In the genomic region with DNA sequence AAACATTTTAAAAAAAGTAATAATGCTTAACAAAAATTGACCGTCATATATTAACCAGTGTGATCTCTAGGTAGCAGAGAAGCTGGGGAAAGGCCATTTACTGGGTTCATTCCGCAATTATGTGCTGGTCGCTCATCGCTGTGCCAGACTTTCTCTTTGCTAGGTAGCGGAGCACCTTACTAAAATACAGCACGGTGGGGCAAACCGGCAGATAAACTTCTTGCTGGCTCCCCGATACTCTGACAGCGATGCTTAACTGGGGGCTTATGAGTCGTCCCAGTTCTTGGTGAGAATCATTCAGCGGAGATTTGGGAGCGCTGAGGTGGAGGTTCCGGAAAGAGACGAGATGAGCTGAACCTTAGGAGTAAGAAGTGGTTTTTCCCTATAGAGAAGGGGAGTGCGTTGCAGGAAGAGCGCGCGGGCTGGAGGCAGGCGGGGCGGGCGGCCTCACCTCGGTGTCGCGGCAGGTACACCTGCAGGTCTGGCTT, we compare ENCODE assay signal across 8 cellular contexts. TPM values are rescaled to one million over a fixed set of nuclear protein-coding genes. Genes with fewer than 3 reads are reported as not detected.
DNase-seq lines count a peak whose midpoint lies in the region; ATAC-seq, FAIRE-seq and TF ChIP-seq lines count a peak whose summit lies in the region.

No MANE protein-coding gene starts in this region.

- 2 to 3% methylated on average over 23 to 24 of the region's 24 CpGs for WGBS in pancreas, 2 donors

- no peaks in the 10 kb centered on the region for H3K27me3 ChIP-seq in NT2/D1 (ENCODE audit: insufficient read depth, insufficient read length)
- no peaks in the 10 kb centered on the region for H3K27me3 ChIP-seq in pancreas

- DNase-seq in NT2/D1 (ENCODE audit: low read depth, low spot score) (no peak), epithelial cell of esophagus (ENCODE audit: low read depth) (no peak), pancreas (no peak), AG08395 (ENCODE audit: low spot score) (no peak), AG20443 (ENCODE audit: low spot score) (no peak)
- no peak for DNase-seq in activated CD8-positive, alpha-beta memory T cell treated with anti-CD3 and anti-CD28 coated beads for 24 hours

- TF ChIP-seq CTCF in epithelial cell of esophagus (IDR thresholded peaks at IDR 0.05; ENCODE audit: insufficient read depth, low read depth, low read length, missing control alignments) (no peak), pancreas (IDR thresholded peaks at IDR 0.05) (no peak)

- ATAC-seq in GM18909 (IDR thresholded peaks at IDR 0.05; ENCODE audit: poor library complexity, unreplicated experiment) (peak; percentile 20), pancreas (peak in 2 of 4 donors; percentile 36 to 45), GM18502 (IDR thresholded peaks at IDR 0.05; ENCODE audit: poor library complexity, unreplicated experiment) (no peak)

- H3K36me3 ChIP-seq in NT2/D1 (ENCODE audit: insufficient read depth, insufficient read length, low read length) (peaks cover 35% of the 10 kb centered on the region), pancreas (no peaks in the 10 kb centered on the region)

- H3K9me3 ChIP-seq in NT2/D1 (ENCODE audit: insufficient read depth, low read length) (no peaks in the 10 kb centered on the region), pancreas (no peaks in the 10 kb centered on the region)

- H3K4me3 ChIP-seq in NT2/D1 (ENCODE audit: insufficient read length, low read depth) (peak overlapping the region; percentile 78), epithelial cell of esophagus (ENCODE audit: low read length) (peak overlapping the region; percentile 74), pancreas (peak overlapping the region; percentile 57 to 91 (median 72))

- H3K4me1 ChIP-seq in NT2/D1 (ENCODE audit: insufficient read depth, insufficient read length) (no peaks in the 10 kb centered on the region), pancreas (peaks cover 0 to 17% (median 0%) of the 10 kb centered on the region in 3 donors)

- FAIRE-seq in pancreas (lab: Jason Lieb, UNC) = no peak

- peak overlapping the region; percentile 51 to 78 (median 64) for H3K27ac ChIP-seq in pancreas

- intact Hi-C loops in pancreas (cut with DNase I) = no loop called here

- H3K9ac ChIP-seq in NT2/D1 (ENCODE audit: insufficient read length, low read depth) = peak overlapping the region; percentile 81

RNA-seq across cellular contexts. Expression of a gene that starts 0.6 kb away (rescaled TPM):
- total RNA-seq in pancreas = 10 to 100 TPM; 12.3 to 27.0 (median 14.0) TPM
- polyA plus RNA-seq in pancreas = 10 to 100 TPM; 18.8 to 33.1 TPM

RNA-seq across cellular contexts. Expression of a gene that starts 4.7 kb away (rescaled TPM):
- 10 to 100 TPM; 14.5 to 22.6 (median 16.5) TPM for total RNA-seq in pancreas
- 10 to 100 TPM; 18.7 to 20.4 TPM for polyA plus RNA-seq in pancreas

RNA-seq across cellular contexts. Expression of a gene that starts 8.8 kb away (rescaled TPM):
- 10 to 100 TPM; 14.8 to 20.8 (median 17.6) TPM for total RNA-seq in pancreas
- polyA plus RNA-seq in pancreas = 10 to 100 TPM; 36.8 to 47.6 TPM

RNA-seq across cellular contexts. Expression of a gene that starts 15.7 kb away (rescaled TPM):
- 10 to 100 TPM; 53.5 to 94.1 (median 60.2) TPM for total RNA-seq in pancreas
- polyA plus RNA-seq in pancreas = 100 to 1,000 TPM in 1 of 2 donors, 10 to 100 TPM in 1; 92.6 to 104 TPM

RNA-seq across cellular contexts. Expression of a gene that starts 27.0 kb away (rescaled TPM):
- 10 to 100 TPM in 3 of 6 donors, 1 to 10 TPM in 3; 8.3 to 14.2 (median 11.1) TPM for total RNA-seq in pancreas
- 10 to 100 TPM; 27.7 to 29.5 TPM for polyA plus RNA-seq in pancreas
